22 cellular contexts compared by ENCODE assay signal in genomic region chr1:21878840-21879478, GRCh38. TPM values are rescaled to one million over a fixed set of nuclear protein-coding genes. Genes with fewer than 3 reads are reported as not detected.
A peak's percentile ranks its signal among the peaks of the same experiment; 100 is the strongest.
DNase-seq lines count a peak whose midpoint lies in the region; ATAC-seq, FAIRE-seq and TF ChIP-seq lines count a peak whose summit lies in the region.
"Had no signal": no experiment of that assay in that cellular context is flagged by ENCODE, and none has a peak within 500 bp of the region (broad histone marks: within the 10 kb centered on the region; RNA-seq: fewer than 3 reads in every experiment).

No MANE protein-coding gene starts in this region.

- H3K9ac ChIP-seq in K562 (ENCODE audit: insufficient read depth in 1 of 2, low read depth in 2 of 2, low read length in 2 of 2) = no peak overlapping the region; a peak in 1 of 4 replicates
- H3K9ac ChIP-seq: GM23248 had no signal

- POLR2A ChIA-PET in HEK293 (lab: Yijun Ruan, JAX) = no interaction called here
- POLR2A ChIA-PET in K562 (lab: Yijun Ruan, JAX) = interaction anchor here (0.6 to 1.1 kb wide), 2 partner anchors 73 to 79 kb away, joined by 3 read pairs; no protein-coding TSS in a partner anchor
- POLR2A ChIA-PET in CD8-positive, alpha-beta T cell (lab: Charles Lee) = no interaction called here

- no peak for TF ChIP-seq CTCF in HEK293 (tag by site-specific recombination; IDR thresholded peaks at IDR 0.05)
- no peak for TF ChIP-seq CTCF in K562 (IDR thresholded peaks at IDR 0.05 in 2 of 3, conservative IDR thresholded peaks at IDR 0.05 in 1 of 3; ENCODE audit: insufficient read depth in 2 of 3, low read depth in 1 of 3, low read length in 3 of 3)
- no peak for TF ChIP-seq CTCF in esophagus muscularis mucosa (IDR thresholded peaks at IDR 0.05)
- no peak for TF ChIP-seq CTCF in sigmoid colon (IDR thresholded peaks at IDR 0.05)
- TF ChIP-seq CTCF in CD8-positive, alpha-beta T cell (IDR thresholded peaks at IDR 0.05) = no peak

- no peaks in the 10 kb centered on the region for H3K36me3 Mint-ChIP-seq in CD8-positive, alpha-beta T cell
- no peaks in the 10 kb centered on the region for H3K36me3 Mint-ChIP-seq in activated naive CD4-positive, alpha-beta T cell treated with anti-CD3 and anti-CD28 coated beads for 36 hours (ENCODE audit: low read depth)
- H3K36me3 Mint-ChIP-seq: CD4-positive, CD25-positive, alpha-beta regulatory T cell had no signal

- no peaks in the 10 kb centered on the region for H3K9me3 Mint-ChIP-seq in CD8-positive, alpha-beta T cell
- no peaks in the 10 kb centered on the region for H3K9me3 Mint-ChIP-seq in activated naive CD4-positive, alpha-beta T cell treated with anti-CD3 and anti-CD28 coated beads for 36 hours
- H3K9me3 Mint-ChIP-seq: CD4-positive, CD25-positive, alpha-beta regulatory T cell had no signal

- H3K4me3 ChIP-seq in HEK293 (ENCODE audit: low read depth, low read length) (no peak overlapping the region), K562 (no peak overlapping the region), esophagus muscularis mucosa (no peak overlapping the region), sigmoid colon (no peak overlapping the region)
- no peak overlapping the region for H3K4me3 ChIP-seq in CD8-positive, alpha-beta T cell (ENCODE audit: low read depth, low read length)
- H3K4me3 ChIP-seq: GM23248, HAP-1 had no signal

- in situ Hi-C loops in K562 (cut with MboI) = no loop called here

- BruUV-seq in K562 (replicated peaks; lab: Mats Ljungman, UMichigan) = no TSS peak

- TF ChIP-seq EP300 in K562 (IDR thresholded peaks at IDR 0.05; ENCODE audit: low read length) (no peak), esophagus muscularis mucosa (IDR thresholded peaks at IDR 0.05) (no peak), sigmoid colon (IDR thresholded peaks at IDR 0.05) (no peak)

- no peaks in the 10 kb centered on the region for H3K27me3 ChIP-seq in K562 (ENCODE audit: control insufficient read depth in 2 of 2, insufficient read depth in 2 of 2, low read length in 2 of 2)
- H3K27me3 ChIP-seq in esophagus muscularis mucosa = no peaks in the 10 kb centered on the region
- H3K27me3 ChIP-seq in sigmoid colon = no peaks in the 10 kb centered on the region
- no peaks in the 10 kb centered on the region for H3K27me3 ChIP-seq in CD8-positive, alpha-beta T cell (ENCODE audit: insufficient read depth, low read length)
- H3K27me3 ChIP-seq: BE2C had no signal

- peaks cover 0 to 57% of the 10 kb centered on the region in 2 experiments; a peak in 1 of 3 replicates for H3K36me3 ChIP-seq in HEK293 (ENCODE audit: control insufficient read depth in 2 of 2, insufficient read depth in 1 of 2, low read length in 2 of 2)
- peaks cover 87% of the 10 kb centered on the region; the same call in 2 of the 3 replicates for H3K36me3 ChIP-seq in K562 (ENCODE audit: control insufficient read depth, insufficient read depth, low read length)
- H3K36me3 ChIP-seq in esophagus muscularis mucosa = peaks cover 83 to 100% (median 99%) of the 10 kb centered on the region in 4 donors
- peaks cover 56 to 90% (median 83%) of the 10 kb centered on the region in 4 donors for H3K36me3 ChIP-seq in sigmoid colon
- no peaks in the 10 kb centered on the region for H3K36me3 ChIP-seq in CD8-positive, alpha-beta T cell (ENCODE audit: insufficient read depth, low read length)
- H3K36me3 ChIP-seq: BE2C had no signal

- TF ChIP-seq POLR2A in K562 (conservative IDR thresholded peaks at IDR 0.05) (no peak), esophagus muscularis mucosa (IDR thresholded peaks at IDR 0.05; ENCODE audit: low read depth) (no peak), sigmoid colon (IDR thresholded peaks at IDR 0.05) (no peak)

- 87% methylated on average over 11 of the region's 11 CpGs for WGBS in K562 (ENCODE audit: insufficient coverage, low coverage, missing lambda C conversion rate)
- 83% methylated on average over 10 of the region's 11 CpGs for WGBS in esophagus muscularis mucosa
- WGBS in sigmoid colon, 2 donors = 92 to 93% methylated on average over 11 of the region's 11 CpGs

- no peaks in the 10 kb centered on the region for H3K4me1 ChIP-seq in HEK293 (ENCODE audit: control insufficient read depth, insufficient read depth, low read length)
- H3K4me1 ChIP-seq in K562 (replicated peaks in 1 of 2; ENCODE audit: control insufficient read depth in 2 of 2, insufficient read depth in 2 of 2, low read length in 2 of 2) = peaks cover 0 to 29% of the 10 kb centered on the region in 2 experiments; a peak in 2 of 5 replicates
- H3K4me1 ChIP-seq in esophagus muscularis mucosa = peaks cover 0 to 18% (median 4%) of the 10 kb centered on the region in 4 donors
- peaks cover 0 to 11% (median 4%) of the 10 kb centered on the region in 4 donors for H3K4me1 ChIP-seq in sigmoid colon
- no peaks in the 10 kb centered on the region for H3K4me1 ChIP-seq in CD8-positive, alpha-beta T cell (ENCODE audit: insufficient read depth, low read length)
- H3K4me1 ChIP-seq: BE2C, Caco-2, HAP-1 had no signal

- no peaks in the 10 kb centered on the region for H4K20me1 ChIP-seq in K562 (replicated peaks; ENCODE audit: control insufficient read depth, insufficient read depth, low read length)

- DNase-seq in K562 (ENCODE audit: extremely low read depth in 1 of 4, low spot score in 3 of 4) (no peak), esophagus muscularis mucosa (ENCODE audit: extremely low spot score) (no peak), sigmoid colon (no peak), NOMO-1 treated with dmso at 0.1 percent for 144 hours (lab: John Stamatoyannopoulos, UW; ENCODE audit: unreplicated experiment) (no peak)
- no peak for DNase-seq in CD8-positive, alpha-beta T cell
- no peak for DNase-seq in activated naive CD4-positive, alpha-beta T cell treated with anti-CD3 and anti-CD28 coated beads for 36 hours
- DNase-seq: ACHN; BE2C; C1 segment of cervical spinal cord; Caco-2; CD4-positive, CD25-positive, alpha-beta regulatory T cell; DMS153; DMS79; GDM1; GM23248; IMR-90 had no signal

- FAIRE-seq in K562 (lab: Jason Lieb, UNC) = no peak
- FAIRE-seq: A204.1, D721Med, GM12892, GM18507 had no signal

- TF ChIP-seq RAD21 in K562 (CRISPR knock-in tag; conservative IDR thresholded peaks at IDR 0.05 in 1 of 2, IDR thresholded peaks at IDR 0.05 in 1 of 2) = no peak

- H3K9me3 ChIP-seq in HEK293 (ENCODE audit: control insufficient read depth, insufficient read depth, low read depth, low read length) (no peaks in the 10 kb centered on the region), K562 (replicated peaks; ENCODE audit: control insufficient read depth, insufficient read depth, low read depth, low read length) (no peaks in the 10 kb centered on the region), esophagus muscularis mucosa (no peaks in the 10 kb centered on the region), sigmoid colon (no peaks in the 10 kb centered on the region)
- no peaks in the 10 kb centered on the region for H3K9me3 ChIP-seq in CD8-positive, alpha-beta T cell (ENCODE audit: low read length)
- H3K9me3 ChIP-seq: BE2C, Caco-2, HAP-1 had no signal

- no peak for ATAC-seq in K562
- ATAC-seq in CD8-positive, alpha-beta T cell = no peak

- no peaks in the 10 kb centered on the region for H3K4me1 Mint-ChIP-seq in CD8-positive, alpha-beta T cell (ENCODE audit: low read depth)
- H3K4me1 Mint-ChIP-seq in activated naive CD4-positive, alpha-beta T cell treated with anti-CD3 and anti-CD28 coated beads for 36 hours (ENCODE audit: low read depth) = no peaks in the 10 kb centered on the region
- H3K4me1 Mint-ChIP-seq: CD4-positive, CD25-positive, alpha-beta regulatory T cell had no signal

- no peak overlapping the region for H3K4me2 ChIP-seq in K562 (ENCODE audit: insufficient read depth, low read length)

- H3K27ac ChIP-seq in HEK293 (ENCODE audit: extremely low read depth, low read depth, low read length) (no peak overlapping the region), K562 (ENCODE audit: extremely low read depth, low read depth, low read length) (no peak overlapping the region), esophagus muscularis mucosa (replicated peaks in 1 of 4) (peak overlapping the region in 3 of 4 donors; percentile 23 to 39 (median 34)), sigmoid colon (peak overlapping the region in 3 of 4 donors; percentile 9 to 28 (median 28))
- H3K27ac ChIP-seq in CD8-positive, alpha-beta T cell (ENCODE audit: low read depth, low read length) = no peak overlapping the region
- H3K27ac ChIP-seq: GM23248 had no signal

- intact Hi-C loops in K562 (cut with micrococcal nuclease) (no loop called here), esophagus muscularis mucosa (cut with DNase I) (no loop called here), sigmoid colon (cut with DNase I) (no loop called here)
- intact Hi-C loops in CD8-positive, alpha-beta T cell (cut with DNase I, micrococcal nuclease) = no loop called here
- intact Hi-C loops in activated naive CD4-positive, alpha-beta T cell treated with anti-CD3 and anti-CD28 coated beads for 36 hours (cut with micrococcal nuclease) = no loop called here

- H3K9me1 ChIP-seq in K562 (ENCODE audit: control insufficient read depth, insufficient read depth, low read length) = no peaks in the 10 kb centered on the region

- H3K27ac Mint-ChIP-seq in CD8-positive, alpha-beta T cell = no peak overlapping the region
- H3K27ac Mint-ChIP-seq in activated naive CD4-positive, alpha-beta T cell treated with anti-CD3 and anti-CD28 coated beads for 36 hours = no peak overlapping the region
- H3K27ac Mint-ChIP-seq: CD4-positive, CD25-positive, alpha-beta regulatory T cell had no signal

- H3K79me2 ChIP-seq in K562 (ENCODE audit: control insufficient read depth, insufficient read depth, low read length) = no peaks in the 10 kb centered on the region

- no peak overlapping the region for H3K4me3 Mint-ChIP-seq in CD8-positive, alpha-beta T cell
- H3K4me3 Mint-ChIP-seq in activated naive CD4-positive, alpha-beta T cell treated with anti-CD3 and anti-CD28 coated beads for 36 hours = no peak overlapping the region
- H3K4me3 Mint-ChIP-seq: CD4-positive, CD25-positive, alpha-beta regulatory T cell had no signal

- CTCF ChIA-PET in HEK293 (lab: Yijun Ruan, JAX) (interaction anchor here (0.6 kb wide), 1 partner anchor 10 kb away, joined by 4 read pairs; no protein-coding TSS in a partner anchor), K562 (lab: Yijun Ruan, JAX; ENCODE audit: low intra/inter-chr PET ratio) (no interaction called here)
- CTCF ChIA-PET in CD8-positive, alpha-beta T cell (lab: Charles Lee) = interaction anchor here (1.2 kb wide), 1 partner anchor 85 kb away, joined by 4 read pairs; no protein-coding TSS in a partner anchor
- CTCF ChIA-PET in activated naive CD4-positive, alpha-beta T cell treated with anti-CD3 and anti-CD28 coated beads for 36 hours (lab: Charles Lee) = no interaction called here

- H3K27me3 Mint-ChIP-seq in CD8-positive, alpha-beta T cell (ENCODE audit: low read depth) = no peaks in the 10 kb centered on the region
- H3K27me3 Mint-ChIP-seq in activated naive CD4-positive, alpha-beta T cell treated with anti-CD3 and anti-CD28 coated beads for 36 hours (ENCODE audit: low read depth) = no peaks in the 10 kb centered on the region
- H3K27me3 Mint-ChIP-seq: CD4-positive, CD25-positive, alpha-beta regulatory T cell had no signal

- no peak overlapping the region for H2AFZ ChIP-seq in K562 (ENCODE audit: low read depth, low read length)
- H2AFZ ChIP-seq: GM23248 had no signal

RNA-seq across cellular contexts. Expression of gene HSPG2, which starts 58.2 kb away (rescaled TPM):
- total RNA-seq in K562 (2011; cell fraction: chromatin; rRNA removed; ENCODE audit: low replicate concordance) = 232 and 574 TPM in 2 replicates
- 235 and 282 TPM in 2 replicates for total RNA-seq in K562 (2011; cell fraction: nucleolus; rRNA removed)
- total RNA-seq in K562 (2011; cell fraction: nucleoplasm; rRNA removed) = 178 and 183 TPM in 2 replicates
- 21.0 and 31.3 TPM in 2 replicates for total RNA-seq in K562 (2014; rRNA removed)
- total RNA-seq in K562 (2014; rRNA removed; fragmentation: Illumina TruSeq; extraction: Trizol) = 11.4 and 15.7 TPM in 2 replicates
- total RNA-seq in K562 (2015; rRNA removed; fragmentation: Illumina TruSeq; extraction: Trizol) = 13.7 and 17.1 TPM in 2 replicates
- 139 and 160 TPM in 2 replicates for total RNA-seq in K562 (2021)
- 9.9 and 20.6 TPM in 2 replicates for polyA plus RNA-seq in K562 (2011; rRNA removed)
- polyA plus RNA-seq in K562 (2011; cell fraction: cytosol; rRNA removed) = 14.0 and 24.0 TPM in 2 replicates
- polyA plus RNA-seq in K562 (2011; cell fraction: nucleus; rRNA removed) = 101 and 113 TPM in 2 replicates
- 55.2 and 134 TPM in 2 replicates for polyA plus RNA-seq in K562 (2012)
- 30.9 and 52.3 TPM in 2 replicates for polyA plus RNA-seq in K562 (2014; fragmentation: Illumina TruSeq; extraction: Trizol)
- under 1 TPM; 0.14 to 0.86 TPM for polyA plus RNA-seq in K562 (2014; fragmentation: Nextera tagmentation; extraction: Ambion mirVana)
- 29.9 and 34.2 TPM in 2 replicates for polyA plus RNA-seq in K562 (2014; rRNA removed)
- polyA minus RNA-seq in K562 (2011; rRNA and poly(A)+ RNA removed) = 23.2 and 36.8 TPM in 2 replicates
- polyA minus RNA-seq in K562 (2011; cell fraction: cytosol; rRNA and poly(A)+ RNA removed) = 58.5 and 103 TPM in 2 replicates
- 67.2 and 102 TPM in 2 replicates for polyA minus RNA-seq in K562 (2011; cell fraction: nucleus; rRNA and poly(A)+ RNA removed)
- 1,000 to 10,000 TPM in 1 of 4 donors, 100 to 1,000 TPM in 3; 414 to 1,199 (median 595) TPM for total RNA-seq in esophagus muscularis mucosa
- total RNA-seq in sigmoid colon = 100 to 1,000 TPM in 3 of 4 donors, 10 to 100 TPM in 1; 66.3 to 761 (median 213) TPM
- 100 to 1,000 TPM in 1 of 3 donors, 10 to 100 TPM in 1, 1 to 10 TPM in 1; 6.0 to 104 (median 10.4) TPM for polyA plus RNA-seq in sigmoid colon
- 1 to 10 TPM; 3.6 to 5.1 TPM for total RNA-seq in CD8-positive, alpha-beta T cell
- total RNA-seq in activated naive CD4-positive, alpha-beta T cell treated with anti-CD3 and anti-CD28 coated beads for 36 hours = 1 to 10 TPM; 4.5 to 4.9 TPM

Comparison
In these comparisons a context has a peak if more than half of its experiments do, and no peak if none do; other contexts are left out.
1. H3K27ac ChIP-seq: peak in esophagus muscularis mucosa (3 of 4) and sigmoid colon (3 of 4); none in HEK293 (single experiment), K562 (single experiment) and CD8-positive, alpha-beta T cell (single experiment).
2. CTCF ChIA-PET loops: an anchor here in HEK293 (0.6 kb wide) and CD8-positive, alpha-beta T cell (1.2 kb wide); none called in K562 and activated naive CD4-positive, alpha-beta T cell treated with anti-CD3 and anti-CD28 coated beads for 36 hours.